In the genomic region with DNA sequence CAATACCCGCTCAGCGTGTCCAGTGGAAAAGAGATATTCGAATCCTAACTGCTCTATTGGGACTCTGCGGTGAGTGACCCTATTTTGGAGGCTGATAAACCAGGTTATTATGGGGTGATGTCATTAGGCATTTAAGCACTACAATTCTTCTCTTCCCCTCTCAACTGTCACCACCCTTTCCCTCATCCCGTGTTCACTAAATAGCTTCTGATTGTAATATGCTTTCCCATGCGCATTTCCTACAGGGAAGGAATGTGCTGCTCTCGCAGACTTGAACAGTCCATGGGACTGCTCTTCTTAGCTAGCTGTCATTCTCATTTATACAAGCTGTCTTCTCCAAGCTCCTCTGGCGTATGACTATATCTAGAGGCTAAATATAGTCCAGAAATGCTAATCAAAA, we compare ENCODE assay signal across 28 cellular contexts.
"Had no signal": no experiment of that assay in that cellular context is flagged by ENCODE, and none has a peak within 500 bp of the region (broad histone marks: within the 10 kb centered on the region; RNA-seq: fewer than 3 reads in every experiment).

No MANE protein-coding gene starts in this region.

- H3K36me3 ChIP-seq: esophagus squamous epithelium, gastrocnemius medialis, neural progenitor cell, sigmoid colon, spleen, tibial artery had no signal

- H3K9ac ChIP-seq: neural progenitor cell, parathyroid adenoma had no signal

- H3K4me1 ChIP-seq: esophagus squamous epithelium, gastrocnemius medialis, neural progenitor cell, parathyroid adenoma, sigmoid colon, spleen, testis, tibial artery had no signal

- H3K4me3 ChIP-seq: esophagus squamous epithelium, gastrocnemius medialis, lung, mucosa of descending colon, neural progenitor cell, sigmoid colon, skin epidermis, spleen, testis, tibial artery had no signal

- H2AFZ ChIP-seq: neural progenitor cell, parathyroid adenoma had no signal

- DNase-seq: cortex of kidney; effector memory CD8-positive, alpha-beta T cell; erythroblast; esophagus squamous epithelium; foreskin fibroblast; gastrocnemius medialis; head of caudate nucleus; hippocampal formation; immature natural killer cell; islet precursor cell; kidney glomerular epithelial cell; left colon; mucosa of descending colon; naive B cell; right cardiac atrium; sigmoid colon; spleen; stimulated activated CD4-positive, alpha-beta T cell treated with anti-CD3 and anti-CD28 coated beads, Interleukin-4, amount 100 ng/mL, for 4 hours; stimulated activated naive CD8-positive, alpha-beta T cell treated with anti-CD3 and anti-CD28 coated beads, Interleukin-15, Interleukin-2, amounts not matched to agents 100 U/mL and 50 U/mL, for 24 hours; substantia nigra; testis; tibial artery had no signal

- H3K9me3 ChIP-seq: esophagus squamous epithelium, gastrocnemius medialis, mucosa of descending colon, sigmoid colon, testis, tibial artery had no signal

- H3K27me3 ChIP-seq: gastrocnemius medialis, sigmoid colon, spleen, testis, tibial artery had no signal

- H3K27ac ChIP-seq: esophagus squamous epithelium, gastrocnemius medialis, neural progenitor cell, parathyroid adenoma, sigmoid colon, skin epidermis, spleen, testis, tibial artery had no signal

- H3K79me2 ChIP-seq: parathyroid adenoma had no signal

- ATAC-seq: effector memory CD8-positive, alpha-beta T cell; gastrocnemius medialis; left colon; mucosa of descending colon; natural killer cell treated with Interleukin-12 subunit alpha and Interleukin-12 subunit beta and Interleukin-15 and Interleukin-18, amount 100 ng/mL, for 72 hours; stimulated activated memory B cell treated with anti-CD40 and anti-IgM and Interleukin-4, amounts not matched to agents 10 μg/mL and 1 μg/mL and 100 μg/mL, for 72 hours; stimulated activated naive CD8-positive, alpha-beta T cell treated with anti-CD3 and anti-CD28 coated beads, Interleukin-15, Interleukin-2, amounts not matched to agents 100 U/mL and 50 U/mL, for 24 hours had no signal

- H3K4me2 ChIP-seq: neural progenitor cell had no signal
